In genomic region chr1:234072793-234073192, GRCh38 we compare ENCODE assay signal across 18 cellular contexts.
DNase-seq lines count a peak whose midpoint lies in the region; ATAC-seq and TF ChIP-seq lines count a peak whose summit lies in the region.
"Had no signal": no experiment of that assay in that cellular context is flagged by ENCODE, and none has a peak within 500 bp of the region (broad histone marks: within the 10 kb centered on the region; RNA-seq: fewer than 3 reads in every experiment).

No MANE protein-coding gene starts in this region.

- intact Hi-C loops in CD8-positive, alpha-beta T cell (cut with DNase I, micrococcal nuclease): no loop called here
- intact Hi-C loops in head of caudate nucleus (cut with DNase I) (no loop called here), vagina (cut with DNase I) (no loop called here)

- H3K4me1 ChIP-seq in CD8-positive, alpha-beta T cell (ENCODE audit: insufficient read depth, low read length): no peaks in the 10 kb centered on the region
- no peaks in the 10 kb centered on the region for H3K4me1 ChIP-seq in vagina
- H3K4me1 ChIP-seq: BE2C, Caco-2 had no signal

- H3K27me3 Mint-ChIP-seq in CD8-positive, alpha-beta T cell (ENCODE audit: low read depth): peaks cover under 1% of the 10 kb centered on the region
- peaks cover 8% of the 10 kb centered on the region for H3K27me3 Mint-ChIP-seq in chondrocyte (ENCODE audit: low read depth)
- H3K27me3 Mint-ChIP-seq: CD4-positive, CD25-positive, alpha-beta regulatory T cell; IgD-negative memory B cell had no signal

- H3K27me3 ChIP-seq in CD8-positive, alpha-beta T cell (ENCODE audit: insufficient read depth, low read length): no peaks in the 10 kb centered on the region
- no peaks in the 10 kb centered on the region for H3K27me3 ChIP-seq in vagina
- H3K27me3 ChIP-seq: BE2C had no signal

- no peaks in the 10 kb centered on the region for H3K4me1 Mint-ChIP-seq in CD8-positive, alpha-beta T cell (ENCODE audit: low read depth)
- H3K4me1 Mint-ChIP-seq in chondrocyte (ENCODE audit: low read depth): no peaks in the 10 kb centered on the region
- H3K4me1 Mint-ChIP-seq: CD4-positive, CD25-positive, alpha-beta regulatory T cell; IgD-negative memory B cell had no signal

- no peak for ATAC-seq in CD8-positive, alpha-beta T cell
- ATAC-seq: GM23338 had no signal

- no peaks in the 10 kb centered on the region for H3K36me3 Mint-ChIP-seq in CD8-positive, alpha-beta T cell
- no peaks in the 10 kb centered on the region for H3K36me3 Mint-ChIP-seq in chondrocyte (ENCODE audit: low read depth)
- H3K36me3 Mint-ChIP-seq: CD4-positive, CD25-positive, alpha-beta regulatory T cell; IgD-negative memory B cell had no signal

- no peaks in the 10 kb centered on the region for H3K9me3 ChIP-seq in CD8-positive, alpha-beta T cell (ENCODE audit: low read length)
- no peaks in the 10 kb centered on the region for H3K9me3 ChIP-seq in vagina
- H3K9me3 ChIP-seq: BE2C, Caco-2 had no signal

- H3K9me3 Mint-ChIP-seq in CD8-positive, alpha-beta T cell: no peaks in the 10 kb centered on the region
- H3K9me3 Mint-ChIP-seq in chondrocyte (ENCODE audit: low read depth): no peaks in the 10 kb centered on the region
- H3K9me3 Mint-ChIP-seq: GM23338, IgD-negative memory B cell had no signal

- TF ChIP-seq POLR2A in vagina (IDR thresholded peaks at IDR 0.05): no peak

- no peak for TF ChIP-seq CTCF in CD8-positive, alpha-beta T cell (IDR thresholded peaks at IDR 0.05)
- TF ChIP-seq CTCF in vagina (IDR thresholded peaks at IDR 0.05): no peak
- no peak for TF ChIP-seq CTCF in chondrocyte (IDR thresholded peaks at IDR 0.05)

- H3K4me3 Mint-ChIP-seq in CD8-positive, alpha-beta T cell: no peak overlapping the region
- H3K4me3 Mint-ChIP-seq in chondrocyte (ENCODE audit: unreplicated experiment): no peak overlapping the region
- H3K4me3 Mint-ChIP-seq: CD4-positive, CD25-positive, alpha-beta regulatory T cell; GM23338; HFFc6; IgD-negative memory B cell had no signal

- no peaks in the 10 kb centered on the region for H3K36me3 ChIP-seq in CD8-positive, alpha-beta T cell (ENCODE audit: insufficient read depth, low read length)
- no peaks in the 10 kb centered on the region for H3K36me3 ChIP-seq in vagina
- H3K36me3 ChIP-seq: BE2C had no signal

- POLR2A ChIA-PET in CD8-positive, alpha-beta T cell (lab: Charles Lee): no interaction called here

- no peak for DNase-seq in CD8-positive, alpha-beta T cell
- peak; percentile 42 for DNase-seq in M059J (ENCODE audit: low read depth)
- peak; percentile 38 to 91 (median 72) for DNase-seq in head of caudate nucleus
- DNase-seq in putamen (ENCODE audit: low spot score): peak; percentile 71
- DNase-seq in vagina (ENCODE audit: extremely low spot score in 2 of 2): no peak
- no peak for DNase-seq in chondrocyte (ENCODE audit: low spot score)
- no peak for DNase-seq in HuH-7 (ENCODE audit: low spot score)
- DNase-seq: BE2C; C1 segment of cervical spinal cord; Caco-2; CD4-positive, CD25-positive, alpha-beta regulatory T cell; DMS79 treated with DMSO at 0.1 percent for 48 hours; GF-D8; HCEC 1CT; HFFc6 had no signal

- H3K4me3 ChIP-seq in CD8-positive, alpha-beta T cell (ENCODE audit: low read depth, low read length): no peak overlapping the region
- no peak overlapping the region for H3K4me3 ChIP-seq in vagina
- H3K4me3 ChIP-seq: GM23338 had no signal

- CTCF ChIA-PET in CD8-positive, alpha-beta T cell (lab: Charles Lee): no interaction called here

- peak overlapping the region; percentile 16 for H3K27ac Mint-ChIP-seq in CD8-positive, alpha-beta T cell
- H3K27ac Mint-ChIP-seq in chondrocyte (ENCODE audit: unreplicated experiment): no peak overlapping the region
- H3K27ac Mint-ChIP-seq: CD4-positive, CD25-positive, alpha-beta regulatory T cell; GM23338; HFFc6; IgD-negative memory B cell had no signal

- no peak overlapping the region for H3K27ac ChIP-seq in CD8-positive, alpha-beta T cell (ENCODE audit: low read depth, low read length)
- H3K27ac ChIP-seq in vagina: no peak overlapping the region
- H3K27ac ChIP-seq: HL-60 had no signal

Comparison
In these comparisons a context has a peak if more than half of its experiments do, and no peak if none do; other contexts are left out.
1. DNase-seq: peak in M059J (single experiment), head of caudate nucleus (42 of 42) and putamen (single experiment); none in CD8-positive, alpha-beta T cell (0 of 7), vagina (0 of 2), chondrocyte (single experiment) and HuH-7 (single experiment).